ENCODE assay signal across 20 cellular contexts in genomic region chr9:14870086-14870485, GRCh38. TPM values are rescaled to one million over a fixed set of nuclear protein-coding genes. Genes with fewer than 3 reads are reported as not detected.
"Had no signal": no experiment of that assay in that cellular context is flagged by ENCODE, and none has a peak within 500 bp of the region (broad histone marks: within the 10 kb centered on the region; RNA-seq: fewer than 3 reads in every experiment).

No MANE protein-coding gene starts in this region.

- DNase-seq: colonic mucosa; dermis blood vessel endothelial cell; erythroblast; foreskin keratinocyte; immature natural killer cell; left ventricle myocardium superior; mesendoderm; naive B cell; nucleus accumbens; ovary; small intestine; stimulated activated CD4-positive, alpha-beta T cell treated with anti-CD3 and anti-CD28 coated beads, Interleukin-2, amount 100 ng/mL, for 48 hours; stimulated activated CD8-positive, alpha-beta memory T cell treated with anti-CD3 and anti-CD28 coated beads, Interleukin-4, amount 100 ng/mL, for 48 hours; stimulated activated naive CD8-positive, alpha-beta T cell treated with anti-CD3 and anti-CD28 coated beads, Interleukin-15, Interleukin-2, amounts not matched to agents 100 U/mL and 50 U/mL, for 24 hours; thyroid gland had no signal

- H3K9me3 ChIP-seq: colonic mucosa, ovary, right atrium auricular region, suprapubic skin, thyroid gland, vagina had no signal

- ATAC-seq: foreskin keratinocyte; left ventricle myocardium superior; stimulated activated effector memory CD8-positive, alpha-beta T cell treated with anti-CD3 and anti-CD28 coated beads, Interleukin-12 subunit alpha, Interleukin-12 subunit beta, amount 100 ng/mL, for 72 hours; stimulated activated naive CD8-positive, alpha-beta T cell treated with anti-CD3 and anti-CD28 coated beads, Interleukin-15, Interleukin-2, amounts not matched to agents 100 U/mL and 50 U/mL, for 24 hours had no signal

- H3K36me3 ChIP-seq: colonic mucosa, ovary, right atrium auricular region, suprapubic skin, thyroid gland, vagina had no signal

- H3K4me3 ChIP-seq: colonic mucosa, lung, ovary, right atrium auricular region, suprapubic skin, thyroid gland, vagina had no signal

- H3K4me1 ChIP-seq: colonic mucosa, foreskin keratinocyte, right atrium auricular region, suprapubic skin, thyroid gland, vagina had no signal

- H3K27me3 ChIP-seq: colonic mucosa, foreskin keratinocyte, ovary, right atrium auricular region, suprapubic skin, thyroid gland, vagina had no signal

- H3K27ac ChIP-seq: colonic mucosa, foreskin keratinocyte, ovary, right atrium auricular region, suprapubic skin, thyroid gland, vagina had no signal

RNA-seq across cellular contexts. Expression of gene FREM1, which starts 40.1 kb away (rescaled TPM):
- total RNA-seq: dermis blood vessel endothelial cell, foreskin keratinocyte had no signal
- polyA plus RNA-seq: immature natural killer cell had no signal
